In the genomic region with DNA sequence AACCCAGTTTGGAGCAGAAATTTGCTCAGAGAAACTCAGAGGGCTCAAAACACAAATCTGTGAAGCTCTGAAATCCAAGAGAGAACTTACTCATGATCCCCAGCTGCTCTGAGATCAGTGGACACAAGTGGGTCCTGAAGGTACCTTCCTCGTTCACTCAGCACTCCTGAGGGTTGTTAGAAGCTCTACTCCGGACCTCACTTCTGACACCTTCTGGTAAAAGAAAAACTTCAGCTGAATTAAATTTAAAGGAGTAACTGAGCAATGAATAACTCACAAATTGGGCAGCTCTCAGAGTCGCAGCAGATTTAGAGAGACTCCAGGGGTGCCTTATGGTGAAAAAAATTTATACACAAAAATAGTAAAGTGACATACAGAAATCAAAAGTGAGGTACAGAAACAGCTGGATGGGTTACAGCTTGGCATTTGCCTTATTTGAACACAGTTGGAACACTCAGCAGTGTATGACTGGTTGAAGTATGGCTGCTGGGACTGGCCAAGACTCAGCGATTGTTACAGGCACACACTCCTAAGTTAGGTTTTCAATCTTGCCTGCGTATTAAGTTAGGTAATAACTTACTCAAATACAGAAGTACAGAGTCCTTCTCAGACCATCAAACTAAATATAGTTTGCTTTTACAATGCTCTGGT, we compare ENCODE assay signal across 2 cellular contexts.
TF ChIP-seq lines count a peak whose summit lies in the region.

No MANE protein-coding gene starts in this region.

TF ChIP-seq in IMR-90, 13 proteins besides CTCF, POLR2A, EP300 and RAD21:
- no peak for TF ChIP-seq MAZ (IDR thresholded peaks at IDR 0.05; ENCODE audit: borderline replicate concordance, low read depth, low read length)
TF ChIP-seq in IMR-90: peak in this region for 0.

TF ChIP-seq in K562, 482 proteins besides CTCF, POLR2A, EP300 and RAD21:
- TF ChIP-seq ZNF766 (CRISPR knock-in tag; conservative IDR thresholded peaks at IDR 0.05) (no peak), SREBF1 (IDR thresholded peaks at IDR 0.05; ENCODE audit: borderline replicate concordance, low read depth, low read length) (no peak), SMARCA5 (IDR thresholded peaks at IDR 0.05) (no peak), RFX7 (CRISPR knock-in tag; IDR thresholded peaks at IDR 0.05) (no peak), POLR2B (IDR thresholded peaks at IDR 0.05; ENCODE audit: low read depth, partially characterized antibody) (no peak), SNIP1 (IDR thresholded peaks at IDR 0.05; ENCODE audit: low read depth) (no peak), ETS2 (tag; IDR thresholded peaks at IDR 0.05; ENCODE audit: borderline replicate concordance, poor library complexity, severe bottlenecking) (no peak), VEZF1 (CRISPR knock-in tag; IDR thresholded peaks at IDR 0.05) (no peak), ATF3 (IDR thresholded peaks at IDR 0.05) (no peak), ATF3 (CRISPR knock-in tag; conservative IDR thresholded peaks at IDR 0.05) (no peak), CBFA2T2 (conservative IDR thresholded peaks at IDR 0.05) (no peak), CC2D1A (IDR thresholded peaks at IDR 0.05) (no peak)
- TF ChIP-seq, protein P1, sequence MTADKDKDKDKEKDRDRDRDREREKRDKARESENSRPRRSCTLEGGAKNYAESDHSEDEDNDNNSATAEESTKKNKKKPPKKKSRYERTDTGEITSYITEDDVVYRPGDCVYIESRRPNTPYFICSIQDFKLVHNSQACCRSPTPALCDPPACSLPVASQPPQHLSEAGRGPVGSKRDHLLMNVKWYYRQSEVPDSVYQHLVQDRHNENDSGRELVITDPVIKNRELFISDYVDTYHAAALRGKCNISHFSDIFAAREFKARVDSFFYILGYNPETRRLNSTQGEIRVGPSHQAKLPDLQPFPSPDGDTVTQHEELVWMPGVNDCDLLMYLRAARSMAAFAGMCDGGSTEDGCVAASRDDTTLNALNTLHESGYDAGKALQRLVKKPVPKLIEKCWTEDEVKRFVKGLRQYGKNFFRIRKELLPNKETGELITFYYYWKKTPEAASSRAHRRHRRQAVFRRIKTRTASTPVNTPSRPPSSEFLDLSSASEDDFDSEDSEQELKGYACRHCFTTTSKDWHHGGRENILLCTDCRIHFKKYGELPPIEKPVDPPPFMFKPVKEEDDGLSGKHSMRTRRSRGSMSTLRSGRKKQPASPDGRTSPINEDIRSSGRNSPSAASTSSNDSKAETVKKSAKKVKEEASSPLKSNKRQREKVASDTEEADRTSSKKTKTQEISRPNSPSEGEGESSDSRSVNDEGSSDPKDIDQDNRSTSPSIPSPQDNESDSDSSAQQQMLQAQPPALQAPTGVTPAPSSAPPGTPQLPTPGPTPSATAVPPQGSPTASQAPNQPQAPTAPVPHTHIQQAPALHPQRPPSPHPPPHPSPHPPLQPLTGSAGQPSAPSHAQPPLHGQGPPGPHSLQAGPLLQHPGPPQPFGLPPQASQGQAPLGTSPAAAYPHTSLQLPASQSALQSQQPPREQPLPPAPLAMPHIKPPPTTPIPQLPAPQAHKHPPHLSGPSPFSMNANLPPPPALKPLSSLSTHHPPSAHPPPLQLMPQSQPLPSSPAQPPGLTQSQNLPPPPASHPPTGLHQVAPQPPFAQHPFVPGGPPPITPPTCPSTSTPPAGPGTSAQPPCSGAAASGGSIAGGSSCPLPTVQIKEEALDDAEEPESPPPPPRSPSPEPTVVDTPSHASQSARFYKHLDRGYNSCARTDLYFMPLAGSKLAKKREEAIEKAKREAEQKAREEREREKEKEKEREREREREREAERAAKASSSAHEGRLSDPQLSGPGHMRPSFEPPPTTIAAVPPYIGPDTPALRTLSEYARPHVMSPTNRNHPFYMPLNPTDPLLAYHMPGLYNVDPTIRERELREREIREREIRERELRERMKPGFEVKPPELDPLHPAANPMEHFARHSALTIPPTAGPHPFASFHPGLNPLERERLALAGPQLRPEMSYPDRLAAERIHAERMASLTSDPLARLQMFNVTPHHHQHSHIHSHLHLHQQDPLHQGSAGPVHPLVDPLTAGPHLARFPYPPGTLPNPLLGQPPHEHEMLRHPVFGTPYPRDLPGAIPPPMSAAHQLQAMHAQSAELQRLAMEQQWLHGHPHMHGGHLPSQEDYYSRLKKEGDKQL (CRISPR knock-in tag; IDR thresholded peaks at IDR 0.05; ENCODE audit: borderline replicate concordance) = no peak
- TF ChIP-seq, protein P2, sequence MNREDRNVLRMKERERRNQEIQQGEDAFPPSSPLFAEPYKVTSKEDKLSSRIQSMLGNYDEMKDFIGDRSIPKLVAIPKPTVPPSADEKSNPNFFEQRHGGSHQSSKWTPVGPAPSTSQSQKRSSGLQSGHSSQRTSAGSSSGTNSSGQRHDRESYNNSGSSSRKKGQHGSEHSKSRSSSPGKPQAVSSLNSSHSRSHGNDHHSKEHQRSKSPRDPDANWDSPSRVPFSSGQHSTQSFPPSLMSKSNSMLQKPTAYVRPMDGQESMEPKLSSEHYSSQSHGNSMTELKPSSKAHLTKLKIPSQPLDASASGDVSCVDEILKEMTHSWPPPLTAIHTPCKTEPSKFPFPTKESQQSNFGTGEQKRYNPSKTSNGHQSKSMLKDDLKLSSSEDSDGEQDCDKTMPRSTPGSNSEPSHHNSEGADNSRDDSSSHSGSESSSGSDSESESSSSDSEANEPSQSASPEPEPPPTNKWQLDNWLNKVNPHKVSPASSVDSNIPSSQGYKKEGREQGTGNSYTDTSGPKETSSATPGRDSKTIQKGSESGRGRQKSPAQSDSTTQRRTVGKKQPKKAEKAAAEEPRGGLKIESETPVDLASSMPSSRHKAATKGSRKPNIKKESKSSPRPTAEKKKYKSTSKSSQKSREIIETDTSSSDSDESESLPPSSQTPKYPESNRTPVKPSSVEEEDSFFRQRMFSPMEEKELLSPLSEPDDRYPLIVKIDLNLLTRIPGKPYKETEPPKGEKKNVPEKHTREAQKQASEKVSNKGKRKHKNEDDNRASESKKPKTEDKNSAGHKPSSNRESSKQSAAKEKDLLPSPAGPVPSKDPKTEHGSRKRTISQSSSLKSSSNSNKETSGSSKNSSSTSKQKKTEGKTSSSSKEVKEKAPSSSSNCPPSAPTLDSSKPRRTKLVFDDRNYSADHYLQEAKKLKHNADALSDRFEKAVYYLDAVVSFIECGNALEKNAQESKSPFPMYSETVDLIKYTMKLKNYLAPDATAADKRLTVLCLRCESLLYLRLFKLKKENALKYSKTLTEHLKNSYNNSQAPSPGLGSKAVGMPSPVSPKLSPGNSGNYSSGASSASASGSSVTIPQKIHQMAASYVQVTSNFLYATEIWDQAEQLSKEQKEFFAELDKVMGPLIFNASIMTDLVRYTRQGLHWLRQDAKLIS (CRISPR knock-in tag; IDR thresholded peaks at IDR 0.05) = no peak
- TF ChIP-seq, protein P3, sequence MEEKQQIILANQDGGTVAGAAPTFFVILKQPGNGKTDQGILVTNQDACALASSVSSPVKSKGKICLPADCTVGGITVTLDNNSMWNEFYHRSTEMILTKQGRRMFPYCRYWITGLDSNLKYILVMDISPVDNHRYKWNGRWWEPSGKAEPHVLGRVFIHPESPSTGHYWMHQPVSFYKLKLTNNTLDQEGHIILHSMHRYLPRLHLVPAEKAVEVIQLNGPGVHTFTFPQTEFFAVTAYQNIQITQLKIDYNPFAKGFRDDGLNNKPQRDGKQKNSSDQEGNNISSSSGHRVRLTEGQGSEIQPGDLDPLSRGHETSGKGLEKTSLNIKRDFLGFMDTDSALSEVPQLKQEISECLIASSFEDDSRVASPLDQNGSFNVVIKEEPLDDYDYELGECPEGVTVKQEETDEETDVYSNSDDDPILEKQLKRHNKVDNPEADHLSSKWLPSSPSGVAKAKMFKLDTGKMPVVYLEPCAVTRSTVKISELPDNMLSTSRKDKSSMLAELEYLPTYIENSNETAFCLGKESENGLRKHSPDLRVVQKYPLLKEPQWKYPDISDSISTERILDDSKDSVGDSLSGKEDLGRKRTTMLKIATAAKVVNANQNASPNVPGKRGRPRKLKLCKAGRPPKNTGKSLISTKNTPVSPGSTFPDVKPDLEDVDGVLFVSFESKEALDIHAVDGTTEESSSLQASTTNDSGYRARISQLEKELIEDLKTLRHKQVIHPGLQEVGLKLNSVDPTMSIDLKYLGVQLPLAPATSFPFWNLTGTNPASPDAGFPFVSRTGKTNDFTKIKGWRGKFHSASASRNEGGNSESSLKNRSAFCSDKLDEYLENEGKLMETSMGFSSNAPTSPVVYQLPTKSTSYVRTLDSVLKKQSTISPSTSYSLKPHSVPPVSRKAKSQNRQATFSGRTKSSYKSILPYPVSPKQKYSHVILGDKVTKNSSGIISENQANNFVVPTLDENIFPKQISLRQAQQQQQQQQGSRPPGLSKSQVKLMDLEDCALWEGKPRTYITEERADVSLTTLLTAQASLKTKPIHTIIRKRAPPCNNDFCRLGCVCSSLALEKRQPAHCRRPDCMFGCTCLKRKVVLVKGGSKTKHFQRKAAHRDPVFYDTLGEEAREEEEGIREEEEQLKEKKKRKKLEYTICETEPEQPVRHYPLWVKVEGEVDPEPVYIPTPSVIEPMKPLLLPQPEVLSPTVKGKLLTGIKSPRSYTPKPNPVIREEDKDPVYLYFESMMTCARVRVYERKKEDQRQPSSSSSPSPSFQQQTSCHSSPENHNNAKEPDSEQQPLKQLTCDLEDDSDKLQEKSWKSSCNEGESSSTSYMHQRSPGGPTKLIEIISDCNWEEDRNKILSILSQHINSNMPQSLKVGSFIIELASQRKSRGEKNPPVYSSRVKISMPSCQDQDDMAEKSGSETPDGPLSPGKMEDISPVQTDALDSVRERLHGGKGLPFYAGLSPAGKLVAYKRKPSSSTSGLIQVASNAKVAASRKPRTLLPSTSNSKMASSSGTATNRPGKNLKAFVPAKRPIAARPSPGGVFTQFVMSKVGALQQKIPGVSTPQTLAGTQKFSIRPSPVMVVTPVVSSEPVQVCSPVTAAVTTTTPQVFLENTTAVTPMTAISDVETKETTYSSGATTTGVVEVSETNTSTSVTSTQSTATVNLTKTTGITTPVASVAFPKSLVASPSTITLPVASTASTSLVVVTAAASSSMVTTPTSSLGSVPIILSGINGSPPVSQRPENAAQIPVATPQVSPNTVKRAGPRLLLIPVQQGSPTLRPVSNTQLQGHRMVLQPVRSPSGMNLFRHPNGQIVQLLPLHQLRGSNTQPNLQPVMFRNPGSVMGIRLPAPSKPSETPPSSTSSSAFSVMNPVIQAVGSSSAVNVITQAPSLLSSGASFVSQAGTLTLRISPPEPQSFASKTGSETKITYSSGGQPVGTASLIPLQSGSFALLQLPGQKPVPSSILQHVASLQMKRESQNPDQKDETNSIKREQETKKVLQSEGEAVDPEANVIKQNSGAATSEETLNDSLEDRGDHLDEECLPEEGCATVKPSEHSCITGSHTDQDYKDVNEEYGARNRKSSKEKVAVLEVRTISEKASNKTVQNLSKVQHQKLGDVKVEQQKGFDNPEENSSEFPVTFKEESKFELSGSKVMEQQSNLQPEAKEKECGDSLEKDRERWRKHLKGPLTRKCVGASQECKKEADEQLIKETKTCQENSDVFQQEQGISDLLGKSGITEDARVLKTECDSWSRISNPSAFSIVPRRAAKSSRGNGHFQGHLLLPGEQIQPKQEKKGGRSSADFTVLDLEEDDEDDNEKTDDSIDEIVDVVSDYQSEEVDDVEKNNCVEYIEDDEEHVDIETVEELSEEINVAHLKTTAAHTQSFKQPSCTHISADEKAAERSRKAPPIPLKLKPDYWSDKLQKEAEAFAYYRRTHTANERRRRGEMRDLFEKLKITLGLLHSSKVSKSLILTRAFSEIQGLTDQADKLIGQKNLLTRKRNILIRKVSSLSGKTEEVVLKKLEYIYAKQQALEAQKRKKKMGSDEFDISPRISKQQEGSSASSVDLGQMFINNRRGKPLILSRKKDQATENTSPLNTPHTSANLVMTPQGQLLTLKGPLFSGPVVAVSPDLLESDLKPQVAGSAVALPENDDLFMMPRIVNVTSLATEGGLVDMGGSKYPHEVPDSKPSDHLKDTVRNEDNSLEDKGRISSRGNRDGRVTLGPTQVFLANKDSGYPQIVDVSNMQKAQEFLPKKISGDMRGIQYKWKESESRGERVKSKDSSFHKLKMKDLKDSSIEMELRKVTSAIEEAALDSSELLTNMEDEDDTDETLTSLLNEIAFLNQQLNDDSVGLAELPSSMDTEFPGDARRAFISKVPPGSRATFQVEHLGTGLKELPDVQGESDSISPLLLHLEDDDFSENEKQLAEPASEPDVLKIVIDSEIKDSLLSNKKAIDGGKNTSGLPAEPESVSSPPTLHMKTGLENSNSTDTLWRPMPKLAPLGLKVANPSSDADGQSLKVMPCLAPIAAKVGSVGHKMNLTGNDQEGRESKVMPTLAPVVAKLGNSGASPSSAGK (IDR thresholded peaks at IDR 0.05) = no peak
TF ChIP-seq in K562: peak in this region for 0.
